ENCODE assay signal across 1 cellular context in the genomic region with DNA sequence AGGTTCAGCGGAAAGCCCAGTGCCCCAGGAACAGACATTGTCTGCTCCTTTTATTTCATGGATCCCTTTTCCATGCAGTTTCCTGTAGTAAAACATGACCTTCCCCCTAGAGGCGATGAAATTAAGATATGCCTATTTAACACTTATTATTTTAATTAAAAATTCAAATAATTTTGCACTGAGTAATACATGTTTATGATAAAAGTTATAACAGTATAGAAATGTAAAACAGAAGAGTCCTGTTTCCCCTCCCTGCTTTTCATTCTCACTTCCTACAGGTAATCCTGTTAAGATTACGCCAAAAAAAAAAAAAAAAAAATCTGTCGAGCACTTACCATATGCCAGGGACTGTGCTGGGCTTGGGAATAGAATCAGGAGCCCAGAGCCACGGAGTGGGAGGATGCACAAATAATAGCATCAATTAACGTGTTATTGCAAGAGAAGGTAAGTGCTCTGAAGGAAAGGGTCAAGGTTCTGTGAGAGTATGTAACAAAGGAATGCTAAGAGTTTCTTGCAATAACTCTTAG.
A peak's percentile ranks its signal among the peaks of the same experiment; 100 is the strongest.
TF ChIP-seq lines count a peak whose summit lies in the region.

No MANE protein-coding gene starts in this region.

TF ChIP-seq in HEK293, 187 proteins besides CTCF, POLR2A, EP300 and RAD21 (continued from another document):
- TF ChIP-seq KLF17 (tag by site-specific recombination; IDR thresholded peaks at IDR 0.05) (no peak), KLF16 (tag by site-specific recombination; IDR thresholded peaks at IDR 0.05) (no peak), ZNF501 (tag by site-specific recombination; IDR thresholded peaks at IDR 0.05) (no peak; the same call in 1 of the 2 replicates), ZBTB48 (tag by site-specific recombination; IDR thresholded peaks at IDR 0.05) (no peak), ZNF629 (tag by site-specific recombination; IDR thresholded peaks at IDR 0.05) (no peak; the same call in 1 of the 2 replicates), ZNF843 (tag by site-specific recombination; IDR thresholded peaks at IDR 0.05) (0 out of 2 replicates have a peak, but pooled peaks have one; percentile 1), KLF8 (tag by site-specific recombination; IDR thresholded peaks at IDR 0.05) (no peak), KLF10 (tag by site-specific recombination; IDR thresholded peaks at IDR 0.05) (no peak), MEIS1 (CRISPR knock-in tag; IDR thresholded peaks at IDR 0.05; ENCODE audit: borderline replicate concordance) (no peak), PRDM6 (tag by site-specific recombination; IDR thresholded peaks at IDR 0.05) (no peak), ZNF777 (tag by site-specific recombination; IDR thresholded peaks at IDR 0.05; ENCODE audit: borderline replicate concordance) (no peak), TRIM28 (IDR thresholded peaks at IDR 0.05; ENCODE audit: borderline replicate concordance, low read length) (no peak), ZFP37 (tag by site-specific recombination; IDR thresholded peaks at IDR 0.05) (no peak), ZNF561 (tag by site-specific recombination; IDR thresholded peaks at IDR 0.05; ENCODE audit: borderline replicate concordance) (no peak), ZNF23 (tag by site-specific recombination; IDR thresholded peaks at IDR 0.05; ENCODE audit: borderline replicate concordance) (no peak), ZBTB20 (tag by site-specific recombination; IDR thresholded peaks at IDR 0.05) (no peak), ZNF148 (tag by site-specific recombination; IDR thresholded peaks at IDR 0.05; ENCODE audit: borderline replicate concordance) (no peak), ZXDB (tag by site-specific recombination; IDR thresholded peaks at IDR 0.05) (0 out of 2 replicates have a peak, but pooled peaks have one; percentile 0), ZNF184 (tag by site-specific recombination; IDR thresholded peaks at IDR 0.05) (no peak; the same call in 1 of the 2 replicates), ZNF391 (tag by site-specific recombination; IDR thresholded peaks at IDR 0.05; ENCODE audit: borderline replicate concordance, low read depth) (no peak), SALL2 (tag by site-specific recombination; IDR thresholded peaks at IDR 0.05; ENCODE audit: borderline replicate concordance) (no peak)
- TF ChIP-seq, protein P1, sequence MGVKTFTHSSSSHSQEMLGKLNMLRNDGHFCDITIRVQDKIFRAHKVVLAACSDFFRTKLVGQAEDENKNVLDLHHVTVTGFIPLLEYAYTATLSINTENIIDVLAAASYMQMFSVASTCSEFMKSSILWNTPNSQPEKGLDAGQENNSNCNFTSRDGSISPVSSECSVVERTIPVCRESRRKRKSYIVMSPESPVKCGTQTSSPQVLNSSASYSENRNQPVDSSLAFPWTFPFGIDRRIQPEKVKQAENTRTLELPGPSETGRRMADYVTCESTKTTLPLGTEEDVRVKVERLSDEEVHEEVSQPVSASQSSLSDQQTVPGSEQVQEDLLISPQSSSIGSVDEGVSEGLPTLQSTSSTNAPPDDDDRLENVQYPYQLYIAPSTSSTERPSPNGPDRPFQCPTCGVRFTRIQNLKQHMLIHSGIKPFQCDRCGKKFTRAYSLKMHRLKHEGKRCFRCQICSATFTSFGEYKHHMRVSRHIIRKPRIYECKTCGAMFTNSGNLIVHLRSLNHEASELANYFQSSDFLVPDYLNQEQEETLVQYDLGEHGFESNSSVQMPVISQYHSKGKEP (tag by site-specific recombination; IDR thresholded peaks at IDR 0.05), result no peak
TF ChIP-seq in HEK293: peak in this region for 8.
